17 cellular contexts compared by ENCODE assay signal in genomic region chr10:93501650-93502049, GRCh38. TPM values are rescaled to one million over a fixed set of nuclear protein-coding genes. Genes with fewer than 3 reads are reported as not detected.
DNase-seq lines count a peak whose midpoint lies in the region; ATAC-seq and TF ChIP-seq lines count a peak whose summit lies in the region.
"Had no signal": no experiment of that assay in that cellular context is flagged by ENCODE, and none has a peak within 500 bp of the region (broad histone marks: within the 10 kb centered on the region; RNA-seq: fewer than 3 reads in every experiment).

No MANE protein-coding gene starts in this region.

- peaks cover 61% of the 10 kb centered on the region for H3K4me1 Mint-ChIP-seq in activated CD4-positive, alpha-beta T cell treated with anti-CD3 and anti-CD28 coated beads, Interleukin-2, amount 10 ng/mL, durations not matched to agents 7 days and 5 days
- H3K4me1 Mint-ChIP-seq in HFFc6 (ENCODE audit: low read depth) (peaks cover 51% of the 10 kb centered on the region), nephron (peaks cover 51% of the 10 kb centered on the region)
- peaks cover 25% of the 10 kb centered on the region for H3K4me1 Mint-ChIP-seq in stimulated activated effector memory CD8-positive, alpha-beta T cell treated with anti-CD3 and anti-CD28 coated beads, Interleukin-12 subunit alpha, Interleukin-12 subunit beta, amount 100 ng/mL, for 72 hours

- no peaks in the 10 kb centered on the region for H3K9me3 Mint-ChIP-seq in activated CD4-positive, alpha-beta T cell treated with anti-CD3 and anti-CD28 coated beads, Interleukin-2, amount 10 ng/mL, durations not matched to agents 7 days and 5 days
- no peaks in the 10 kb centered on the region for H3K9me3 Mint-ChIP-seq in HFFc6
- H3K9me3 Mint-ChIP-seq in nephron, result no peaks in the 10 kb centered on the region
- H3K9me3 Mint-ChIP-seq in stimulated activated effector memory CD8-positive, alpha-beta T cell treated with anti-CD3 and anti-CD28 coated beads, Interleukin-12 subunit alpha, Interleukin-12 subunit beta, amount 100 ng/mL, for 72 hours, result no peaks in the 10 kb centered on the region

- no peak for DNase-seq in activated CD4-positive, alpha-beta T cell treated with anti-CD3 and anti-CD28 coated beads, Interleukin-2, amount 10 ng/mL, durations not matched to agents 7 days and 5 days
- no peak for DNase-seq in activated CD4-positive, alpha-beta T cell treated with anti-CD3 and anti-CD28 coated beads, Interleukin-2, amount 50 U/mL, for 48 hours
- DNase-seq in HFFc6 (no peak), amniotic epithelial cell (ENCODE audit: low read depth) (peak; percentile 59), RWPE1 (ENCODE audit: low spot score) (no peak), COR-L47 (lab: John Stamatoyannopoulos, UW) (no peak)
- DNase-seq in stimulated activated effector memory CD8-positive, alpha-beta T cell treated with anti-CD3 and anti-CD28 coated beads, Interleukin-12 subunit alpha, Interleukin-12 subunit beta, amount 100 ng/mL, for 72 hours (ENCODE audit: low spot score in 2 of 2), result no peak
- DNase-seq: C1 segment of cervical spinal cord, DMS153, EL, NCI-H1048, NCI-H146, NCI-H2081, NCI-H82 had no signal

- CTCF ChIA-PET in activated CD4-positive, alpha-beta T cell treated with anti-CD3 and anti-CD28 coated beads, Interleukin-2, amount 10 ng/mL, durations not matched to agents 7 days and 5 days (lab: Charles Lee), result interaction anchor here (0.8 to 3.8 kb wide), 4 partner anchors 10 to 149 kb away, joined by 3 to 14 read pairs (median 8); partner anchors contain the start of gene MYOF
- CTCF ChIA-PET in RWPE1 (lab: Yijun Ruan, JAX), result interaction anchor here (0.6 to 0.9 kb wide), 2 partner anchors 125 to 529 kb away, joined by 3 to 4 read pairs; no protein-coding TSS in a partner anchor

- no peak overlapping the region for H3K4me3 Mint-ChIP-seq in activated CD4-positive, alpha-beta T cell treated with anti-CD3 and anti-CD28 coated beads, Interleukin-2, amount 10 ng/mL, durations not matched to agents 7 days and 5 days
- H3K4me3 Mint-ChIP-seq in HFFc6 (no peak overlapping the region), nephron (peak overlapping the region in 1 of 3 experiments; percentile 18)
- no peak overlapping the region for H3K4me3 Mint-ChIP-seq in stimulated activated effector memory CD8-positive, alpha-beta T cell treated with anti-CD3 and anti-CD28 coated beads, Interleukin-12 subunit alpha, Interleukin-12 subunit beta, amount 100 ng/mL, for 72 hours

- TF ChIP-seq CTCF in HFFc6 (IDR thresholded peaks at IDR 0.05), result no peak
- TF ChIP-seq CTCF in nephron (IDR thresholded peaks at IDR 0.05; ENCODE audit: unreplicated experiment in 3 of 3), result no peak
- no peak for TF ChIP-seq CTCF in RWPE1 (conservative IDR thresholded peaks at IDR 0.05; ENCODE audit: low read depth)

- no peak overlapping the region for H3K27ac ChIP-seq in RWPE1

- peaks cover 57% of the 10 kb centered on the region for H3K36me3 Mint-ChIP-seq in activated CD4-positive, alpha-beta T cell treated with anti-CD3 and anti-CD28 coated beads, Interleukin-2, amount 10 ng/mL, durations not matched to agents 7 days and 5 days (ENCODE audit: low read depth)
- H3K36me3 Mint-ChIP-seq in HFFc6 (ENCODE audit: low read depth) (peaks cover 29% of the 10 kb centered on the region; the same call in 1 of the 2 replicates), nephron (ENCODE audit: low read depth) (peaks cover 15% of the 10 kb centered on the region)
- peaks cover 55% of the 10 kb centered on the region for H3K36me3 Mint-ChIP-seq in stimulated activated effector memory CD8-positive, alpha-beta T cell treated with anti-CD3 and anti-CD28 coated beads, Interleukin-12 subunit alpha, Interleukin-12 subunit beta, amount 100 ng/mL, for 72 hours

- POLR2A ChIA-PET in activated CD4-positive, alpha-beta T cell treated with anti-CD3 and anti-CD28 coated beads, Interleukin-2, amount 10 ng/mL, durations not matched to agents 7 days and 5 days (lab: Charles Lee), result no interaction called here
- POLR2A ChIA-PET in RWPE1 (lab: Yijun Ruan, JAX; ENCODE audit: low non-redundant PET), result no interaction called here

- no peaks in the 10 kb centered on the region for H3K27me3 Mint-ChIP-seq in activated CD4-positive, alpha-beta T cell treated with anti-CD3 and anti-CD28 coated beads, Interleukin-2, amount 10 ng/mL, durations not matched to agents 7 days and 5 days
- H3K27me3 Mint-ChIP-seq in HFFc6 (ENCODE audit: insufficient read depth) (peaks cover 4% of the 10 kb centered on the region), nephron (ENCODE audit: low read depth) (no peaks in the 10 kb centered on the region)

- peak overlapping the region; percentile 28 for H3K27ac Mint-ChIP-seq in activated CD4-positive, alpha-beta T cell treated with anti-CD3 and anti-CD28 coated beads, Interleukin-2, amount 10 ng/mL, durations not matched to agents 7 days and 5 days
- H3K27ac Mint-ChIP-seq in HFFc6 (peak overlapping the region; percentile 22; the same call in 1 of the 2 replicates), nephron (peak overlapping the region in 2 of 3 experiments; percentile 23 to 83)
- no peak overlapping the region for H3K27ac Mint-ChIP-seq in stimulated activated effector memory CD8-positive, alpha-beta T cell treated with anti-CD3 and anti-CD28 coated beads, Interleukin-12 subunit alpha, Interleukin-12 subunit beta, amount 100 ng/mL, for 72 hours

- no peak for ATAC-seq in stimulated activated effector memory CD8-positive, alpha-beta T cell treated with anti-CD3 and anti-CD28 coated beads, Interleukin-12 subunit alpha, Interleukin-12 subunit beta, amount 100 ng/mL, for 72 hours
- ATAC-seq: HCT116, K562 had no signal

RNA-seq across cellular contexts. Expression of gene CEP55, which starts 5.2 kb away (rescaled TPM):
- total RNA-seq in activated CD4-positive, alpha-beta T cell treated with anti-CD3 and anti-CD28 coated beads, Interleukin-2, amount 10 ng/mL, durations not matched to agents 7 days and 5 days, result 10 to 100 TPM; 77.5 to 92.3 TPM
- total RNA-seq in HFFc6 (2021; fragmentation: NEBNext Ultra II Directional; extraction: Animal tissue kit (Norgen Biotek cat#: 25700)), result 10 to 100 TPM; 21.6 to 55.3 (median 48.1) TPM

RNA-seq across cellular contexts. Expression of gene MYOF, which starts 19.5 kb away (rescaled TPM):
- total RNA-seq in activated CD4-positive, alpha-beta T cell treated with anti-CD3 and anti-CD28 coated beads, Interleukin-2, amount 10 ng/mL, durations not matched to agents 7 days and 5 days, result 1 to 10 TPM; 1.4 to 2.7 TPM
- total RNA-seq in HFFc6 (2021; fragmentation: NEBNext Ultra II Directional; extraction: Animal tissue kit (Norgen Biotek cat#: 25700)), result 100 to 1,000 TPM; 401 to 553 (median 530) TPM

Comparison
In these comparisons a context has a peak if more than half of its experiments do, and no peak if none do; other contexts are left out.
1. RNA of gene MYOF, which starts 19.5 kb away (total RNA-seq): 401 to 553 TPM in HFFc6; 1.4 to 2.7 TPM in activated CD4-positive, alpha-beta T cell treated with anti-CD3 and anti-CD28 coated beads, Interleukin-2, amount 10 ng/mL, durations not matched to agents 7 days and 5 days; every median in the first group is over 100 times any median in the second.